ENCODE assay signal across 7 cellular contexts in genomic region chr12:62631531-62632520, GRCh38.
DNase-seq lines count a peak whose midpoint lies in the region; ATAC-seq and TF ChIP-seq lines count a peak whose summit lies in the region.

No MANE protein-coding gene starts in this region.

- intact Hi-C loops in adrenal gland (cut with DNase I) (no loop called here), head of caudate nucleus (cut with DNase I) (no loop called here)

- ATAC-seq in HG02678 (IDR thresholded peaks at IDR 0.05; ENCODE audit: unreplicated experiment) = peak; percentile 73

- peak overlapping the region; percentile 75 for H2AFZ ChIP-seq in neural progenitor cell (replicated peaks)

- peaks cover 45% of the 10 kb centered on the region for H3F3A ChIP-seq in neural progenitor cell (ENCODE audit: low read depth)

- peak overlapping the region; percentile 83 for H3K4me3 Mint-ChIP-seq in neural progenitor cell

- H3K36me3 ChIP-seq in adrenal gland (replicated peaks in 1 of 2) (no peaks in the 10 kb centered on the region), neural progenitor cell (no peaks in the 10 kb centered on the region)

- WGBS in adrenal gland, 4 donors = 1 to 3% (median 2%) methylated on average over 37 to 63 of the region's 63 CpGs

- H3K9me3 ChIP-seq in adrenal gland (replicated peaks in 1 of 3) (no peaks in the 10 kb centered on the region), neural progenitor cell (ENCODE audit: low read depth) (no peaks in the 10 kb centered on the region)

- TF ChIP-seq POLR2A in adrenal gland (IDR thresholded peaks at IDR 0.05) = no peak

- peaks cover 0 to 7% of the 10 kb centered on the region in 2 donors for H3K4me1 ChIP-seq in adrenal gland (replicated peaks in 1 of 2)
- H3K4me1 ChIP-seq in neural progenitor cell = peaks cover 58% of the 10 kb centered on the region

- H4K20me1 ChIP-seq in neural progenitor cell (ENCODE audit: low read depth) = no peaks in the 10 kb centered on the region

- H3K4me3 ChIP-seq in GM12875 (ENCODE audit: low read depth, low read length) = peak overlapping the region; percentile 52
- H3K4me3 ChIP-seq in adrenal gland = peak overlapping the region in 2 of 4 donors; percentile 46 to 61
- peak overlapping the region; percentile 51 for H3K4me3 ChIP-seq in neural progenitor cell

- H3K9me3 Mint-ChIP-seq in neural progenitor cell = no peaks in the 10 kb centered on the region

- H3K4me2 ChIP-seq in neural progenitor cell = peak overlapping the region; percentile 86

- H3K27me3 ChIP-seq in adrenal gland (no peaks in the 10 kb centered on the region), neural progenitor cell (peaks cover 36% of the 10 kb centered on the region)

- H3K79me2 ChIP-seq in neural progenitor cell (ENCODE audit: low read depth) = no peaks in the 10 kb centered on the region

- peaks cover 9% of the 10 kb centered on the region for H3K27me3 Mint-ChIP-seq in neural progenitor cell (ENCODE audit: insufficient read depth, low read depth)

- TF ChIP-seq CTCF in GM12875 (IDR thresholded peaks at IDR 0.05; ENCODE audit: borderline replicate concordance, insufficient read depth, low read depth, low read length) = peak; percentile 43; the same call in 1 of the 2 replicates
- TF ChIP-seq CTCF in adrenal gland (IDR thresholded peaks at IDR 0.05) = peak in 1 of 6 experiments; percentile 15
- TF ChIP-seq CTCF in neural progenitor cell (IDR thresholded peaks at IDR 0.05) = peak; percentile 48

- peaks cover 3% of the 10 kb centered on the region for H3K36me3 Mint-ChIP-seq in neural progenitor cell

- DNase-seq in NCI-H524 treated with DMSO at 0.1 percent for 48 hours (lab: John Stamatoyannopoulos, UW) (peak; percentile 30), adrenal gland (peak; percentile 59 to 87 (median 76)), head of caudate nucleus (peak; percentile 31 to 85 (median 70)), neural progenitor cell (ENCODE audit: low spot score) (peak; percentile 75), SKM-1 treated with dmso at 0.1 percent for 144 hours (lab: John Stamatoyannopoulos, UW; ENCODE audit: unreplicated experiment) (no peak)

- peak overlapping the region; percentile 52 for H3K27ac Mint-ChIP-seq in neural progenitor cell

- H3K27ac ChIP-seq in adrenal gland (peak overlapping the region in 4 of 5 donors; percentile 5 to 63 (median 52)), neural progenitor cell (no peak overlapping the region)

- H3K9ac ChIP-seq in neural progenitor cell = no peak overlapping the region

- peaks cover 63% of the 10 kb centered on the region for H3K4me1 Mint-ChIP-seq in neural progenitor cell
